Comparison of ENCODE assay signal across 15 cellular contexts in genomic region chr1:154842635-154843034, GRCh38. TPM values are rescaled to one million over a fixed set of nuclear protein-coding genes. Genes with fewer than 3 reads are reported as not detected.
DNase-seq lines count a peak whose midpoint lies in the region; ATAC-seq and TF ChIP-seq lines count a peak whose summit lies in the region.
"Had no signal": no experiment of that assay in that cellular context is flagged by ENCODE, and none has a peak within 500 bp of the region (broad histone marks: within the 10 kb centered on the region; RNA-seq: fewer than 3 reads in every experiment).

No MANE protein-coding gene starts in this region.

- H4K20me1 ChIP-seq in smooth muscle cell (ENCODE audit: low read depth) = no peaks in the 10 kb centered on the region

- 89 to 90% methylated on average over 7 of the region's 8 CpGs for WGBS in testis, 2 donors
- 90% methylated on average over 7 of the region's 8 CpGs for WGBS in smooth muscle cell (ENCODE audit: low lambda C conversion rate)

- H3K4me2 ChIP-seq in smooth muscle cell = no peak overlapping the region

- H3K36me3 ChIP-seq in testis (ENCODE audit: low read depth, missing control alignments) (no peaks in the 10 kb centered on the region), smooth muscle cell (ENCODE audit: low read depth) (no peaks in the 10 kb centered on the region), uterus (no peaks in the 10 kb centered on the region)

- peak; percentile 21 to 40 for ATAC-seq in activated CD4-positive, CD25-positive, alpha-beta regulatory T cell treated with anti-CD3 and anti-CD28 coated beads, Interleukin-2, amount 50 U/mL, for 24 hours
- ATAC-seq in T-helper 17 cell = no peak

- no peak overlapping the region for H3K27ac ChIP-seq in testis
- no peak overlapping the region for H3K27ac ChIP-seq in smooth muscle cell (ENCODE audit: low read depth)
- peak overlapping the region in 1 of 2 donors; percentile 56 for H3K27ac ChIP-seq in uterus
- H3K27ac ChIP-seq: GM23248 had no signal

- H3K4me1 ChIP-seq in testis (peaks cover 8% of the 10 kb centered on the region), smooth muscle cell (ENCODE audit: low read depth) (peaks cover 23% of the 10 kb centered on the region), uterus (peaks cover 0 to 1% of the 10 kb centered on the region in 2 donors)

- no peaks in the 10 kb centered on the region for H3K4me1 Mint-ChIP-seq in T-helper 17 cell
- H3K4me1 Mint-ChIP-seq in nephron progenitor cell = peaks cover 98% of the 10 kb centered on the region

- no peak for TF ChIP-seq POLR2A in testis (IDR thresholded peaks at IDR 0.05)
- no peak for TF ChIP-seq POLR2A in uterus (IDR thresholded peaks at IDR 0.05)

- H2AFZ ChIP-seq in smooth muscle cell (ENCODE audit: low read depth) = no peak overlapping the region
- H2AFZ ChIP-seq: GM23248 had no signal

- TF ChIP-seq CTCF in nephron progenitor cell (IDR thresholded peaks at IDR 0.05) (no peak), testis (IDR thresholded peaks at IDR 0.05) (no peak), smooth muscle cell (IDR thresholded peaks at IDR 0.05; ENCODE audit: borderline replicate concordance, insufficient read depth, poor library complexity, severe bottlenecking) (no peak), uterus (IDR thresholded peaks at IDR 0.05) (no peak)

- H3K4me3 Mint-ChIP-seq in T-helper 17 cell (no peak overlapping the region), nephron progenitor cell (no peak overlapping the region)

- H3K9me3 Mint-ChIP-seq in nephron progenitor cell = no peaks in the 10 kb centered on the region

- H3K27me3 ChIP-seq in testis (no peaks in the 10 kb centered on the region), smooth muscle cell (ENCODE audit: low read depth) (no peaks in the 10 kb centered on the region), uterus (no peaks in the 10 kb centered on the region)

- DNase-seq in activated CD4-positive, CD25-positive, alpha-beta regulatory T cell treated with anti-CD3 and anti-CD28 coated beads, Interleukin-2, amount 50 U/mL, for 72 hours = no peak
- DNase-seq in NCI-H2171 (lab: John Stamatoyannopoulos, UW) (peak; percentile 73), T-helper 17 cell (no peak), nephron progenitor cell (no peak), testis (no peak), smooth muscle cell (lab: John Stamatoyannopoulos, UW; ENCODE audit: unreplicated experiment) (no peak), uterus (no peak)
- DNase-seq: DMS53, GM23248, NCI-H1105 treated with DMSO at 0.1 percent for 48 hours, NCI-H2029 treated with DMSO at 0.1 percent for 48 hours, NCI-H2227 treated with DMSO at 0.1 percent for 48 hours, NCI-H774, SIG-M5 had no signal

- H3K36me3 Mint-ChIP-seq in T-helper 17 cell (ENCODE audit: low read depth) (no peaks in the 10 kb centered on the region), nephron progenitor cell (ENCODE audit: low read depth) (no peaks in the 10 kb centered on the region)

- no peaks in the 10 kb centered on the region for H3K9me3 ChIP-seq in T-helper 17 cell (ENCODE audit: control insufficient read depth, low read length, poor library complexity, severe bottlenecking)
- H3K9me3 ChIP-seq in testis = no peaks in the 10 kb centered on the region
- no peaks in the 10 kb centered on the region for H3K9me3 ChIP-seq in smooth muscle cell (replicated peaks; ENCODE audit: low read depth)
- H3K9me3 ChIP-seq in uterus = no peaks in the 10 kb centered on the region

- no peaks in the 10 kb centered on the region for H3F3A ChIP-seq in smooth muscle cell (ENCODE audit: low read depth)

- no peaks in the 10 kb centered on the region for H3K79me2 ChIP-seq in smooth muscle cell (ENCODE audit: low read depth)

- H3K27me3 Mint-ChIP-seq in T-helper 17 cell = peaks cover 20% of the 10 kb centered on the region
- peaks cover 7% of the 10 kb centered on the region for H3K27me3 Mint-ChIP-seq in nephron progenitor cell (ENCODE audit: low read depth, poor library complexity)

- no peak overlapping the region for H3K9ac ChIP-seq in smooth muscle cell (ENCODE audit: low read depth)
- H3K9ac ChIP-seq: GM23248 had no signal

- intact Hi-C loops in testis (cut with DNase I; ENCODE audit: low total_unique reads) = no loop called here
- intact Hi-C loops in uterus (cut with DNase I; ENCODE audit: low total_unique reads) = no loop called here

- H3K4me3 ChIP-seq in testis = no peak overlapping the region
- H3K4me3 ChIP-seq in smooth muscle cell = no peak overlapping the region
- H3K4me3 ChIP-seq in uterus = no peak overlapping the region
- H3K4me3 ChIP-seq: GM23248 had no signal

- H3K27ac Mint-ChIP-seq in T-helper 17 cell (peak overlapping the region; percentile 4), nephron progenitor cell (peak overlapping the region; percentile 64)

RNA-seq across cellular contexts. Expression of gene KCNN3, which starts 27.4 kb away (rescaled TPM):
- under 1 TPM; 0.12 to 0.29 TPM for total RNA-seq in T-helper 17 cell
- total RNA-seq in testis = under 1 TPM; 0.24 to 0.56 TPM
- polyA plus RNA-seq in testis (ENCODE audit: insufficient read depth, low read depth, low replicate concordance) = 0.78 TPM
- 0.04 and 0.18 TPM in 2 replicates for total RNA-seq in smooth muscle cell
- 0.14 and 0.77 TPM in 2 replicates for polyA plus RNA-seq in smooth muscle cell
- 10 to 100 TPM in 3 of 4 donors, 1 to 10 TPM in 1; 7.1 to 35.5 (median 12.1) TPM for total RNA-seq in uterus
- total RNA-seq: GM23248 had no signal
- polyA plus RNA-seq: GM23248 had no signal
